ENCODE assay signal across 9 cellular contexts in the genomic region with DNA sequence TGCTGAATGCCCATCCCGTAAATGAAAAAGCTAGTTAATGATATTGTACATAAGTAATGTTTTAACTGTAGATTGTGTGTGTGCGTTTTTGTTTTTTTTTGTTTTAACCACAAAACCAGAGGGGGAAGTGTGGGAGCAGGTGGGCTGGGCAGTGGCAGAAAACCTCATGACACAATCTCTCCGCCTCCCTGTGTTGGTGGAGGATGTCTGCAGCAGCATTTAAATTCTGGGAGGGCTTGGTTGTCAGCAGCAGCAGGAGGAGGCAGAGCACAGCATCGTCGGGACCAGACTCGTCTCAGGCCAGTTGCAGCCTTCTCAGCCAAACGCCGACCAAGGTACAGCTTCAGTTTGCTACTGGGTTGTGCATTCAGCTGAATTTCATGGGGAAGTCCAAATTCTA. TPM values are rescaled to one million over a fixed set of nuclear protein-coding genes. Genes with fewer than 3 reads are reported as not detected.
DNase-seq lines count a peak whose midpoint lies in the region; ATAC-seq and TF ChIP-seq lines count a peak whose summit lies in the region.
"Had no signal": no experiment of that assay in that cellular context is flagged by ENCODE, and none has a peak within 500 bp of the region (broad histone marks: within the 10 kb centered on the region; RNA-seq: fewer than 3 reads in every experiment).

A gene (plus strand): TSS at position 249 of the 400 bp plus-strand sequence. CDS start 1,182 bp downstream, outside the sequence.

- H3K27ac ChIP-seq in SJCRH30 = no peak within 1 kb of the TSS

- H3K4me3 ChIP-seq in SJCRH30 = no peak within 1 kb of the TSS

- H3K4me1 ChIP-seq in SJCRH30 = peaks cover 10% of the 10 kb centered on the region; the same call in 1 of the 2 replicates

- peak; percentile 94 for ATAC-seq in HG03139 (IDR thresholded peaks at IDR 0.05; ENCODE audit: unreplicated experiment)
- no peak for ATAC-seq in HG03025 (IDR thresholded peaks at IDR 0.05; ENCODE audit: low FRiP score, unreplicated experiment)

- peak within 1 kb of the TSS; percentile 72 to 76 (median 76) for H3K4me3 Mint-ChIP-seq in nephron
- H3K4me3 Mint-ChIP-seq: activated naive CD8-positive, alpha-beta T cell had no signal

- no peaks in the 10 kb centered on the region for H3K36me3 ChIP-seq in SJCRH30

- H3K9me3 ChIP-seq in SJCRH30 (replicated peaks) = no peaks in the 10 kb centered on the region

- no peak for TF ChIP-seq CTCF in nephron (IDR thresholded peaks at IDR 0.05; ENCODE audit: unreplicated experiment in 3 of 3)

- H3K9me3 Mint-ChIP-seq in nephron = no peaks in the 10 kb centered on the region

- peak; percentile 20 for DNase-seq in stimulated activated CD4-positive, alpha-beta T cell treated with anti-CD3 and anti-CD28 coated beads, Interleukin-2, amount 100 ng/mL, for 4 hours (ENCODE audit: low read depth)
- DNase-seq in stimulated activated CD4-positive, alpha-beta T cell treated with anti-CD3 and anti-CD28 coated beads, Interleukin-4, amount 100 ng/mL, for 1 hour = no peak
- DNase-seq in SJCRH30 (peak; percentile 67 to 81), ecto neural progenitor cell (ENCODE audit: low spot score) (peak; percentile 74), amniotic stem cell (lab: John Stamatoyannopoulos, UW) (no peak)

- 0 out of 2 replicates have a peak, but pooled peaks cover 2% of the 10 kb centered on the region for H3K27me3 ChIP-seq in SJCRH30

- H3K4me1 Mint-ChIP-seq in nephron = peaks cover 22% of the 10 kb centered on the region

- peaks cover 7% of the 10 kb centered on the region for H3K27me3 Mint-ChIP-seq in nephron (ENCODE audit: low read depth)

- no peaks in the 10 kb centered on the region for H3K36me3 Mint-ChIP-seq in nephron (ENCODE audit: low read depth)
- H3K36me3 Mint-ChIP-seq: activated naive CD8-positive, alpha-beta T cell had no signal

- peak within 1 kb of the TSS; percentile 56 to 82 (median 58) for H3K27ac Mint-ChIP-seq in nephron
- H3K27ac Mint-ChIP-seq: activated naive CD8-positive, alpha-beta T cell had no signal

RNA-seq across cellular contexts. Expression of the gene that starts here (rescaled TPM):
- 0.38 and 0.87 TPM in 2 replicates for total RNA-seq in SJCRH30 (2014; rRNA removed; shearing (Covaris generic))

Comparison
In these comparisons a context has a peak if more than half of its experiments do, and no peak if none do; other contexts are left out.
1. DNase-seq: peak in stimulated activated CD4-positive, alpha-beta T cell treated with anti-CD3 and anti-CD28 coated beads, Interleukin-2, amount 100 ng/mL, for 4 hours (single experiment) and ecto neural progenitor cell (single experiment); none in stimulated activated CD4-positive, alpha-beta T cell treated with anti-CD3 and anti-CD28 coated beads, Interleukin-4, amount 100 ng/mL, for 1 hour (single experiment) and amniotic stem cell (single experiment).
2. Peak in DNase-seq in SJCRH30; RNA of the gene not detected or under 1 TPM.